Comparison of ENCODE assay signal across 1 cellular context in genomic region chr18:627211-627610, GRCh38.
A peak's percentile ranks its signal among the peaks of the same experiment; 100 is the strongest.
TF ChIP-seq lines count a peak whose summit lies in the region.

No MANE protein-coding gene starts in this region.

TF ChIP-seq in IMR-90, 13 proteins besides CTCF, POLR2A, EP300 and RAD21:
- TF ChIP-seq CHD1 (IDR thresholded peaks at IDR 0.05; ENCODE audit: low read depth, low read length), result no peak
- 0 out of 2 replicates have a peak, but pooled peaks have one; percentile 13 for TF ChIP-seq CEBPB (IDR thresholded peaks at IDR 0.05; ENCODE audit: low read depth, low read length)
- no peak for TF ChIP-seq RFX5 (IDR thresholded peaks at IDR 0.05; ENCODE audit: low read depth, low read length)
- no peak for TF ChIP-seq BHLHE40 (IDR thresholded peaks at IDR 0.05; ENCODE audit: low read depth, low read length)
- TF ChIP-seq MAZ (IDR thresholded peaks at IDR 0.05; ENCODE audit: borderline replicate concordance, low read depth, low read length), result no peak
